In genomic region chr12:124453419-124454351, GRCh38 we compare ENCODE assay signal across 8 cellular contexts.
DNase-seq lines count a peak whose midpoint lies in the region; ATAC-seq and TF ChIP-seq lines count a peak whose summit lies in the region.

No MANE protein-coding gene starts in this region.

- no peak for TF ChIP-seq CTCF in GM12864 (IDR thresholded peaks at IDR 0.05; ENCODE audit: low read depth, low read length, missing control alignments)

- POLR2A ChIA-PET in activated CD4-positive, alpha-beta memory T cell treated with anti-CD3 and anti-CD28 coated beads for 36 hours (lab: Charles Lee) = interaction anchor here (0.6 to 1.9 kb wide), 3 partner anchors 12 to 113 kb away, joined by 3 to 12 read pairs (median 3); no protein-coding TSS in a partner anchor

- H3K4me1 Mint-ChIP-seq in activated CD4-positive, alpha-beta memory T cell treated with anti-CD3 and anti-CD28 coated beads for 36 hours (ENCODE audit: low read depth) = peaks cover 52% of the 10 kb centered on the region
- peaks cover 41 to 72% (median 64%) of the 10 kb centered on the region in 3 donors for H3K4me1 Mint-ChIP-seq in naive B cell

- peak overlapping the region; percentile 25 for H3K4me3 ChIP-seq in GM12864 (ENCODE audit: low read depth, low read length)
- no peak overlapping the region for H3K4me3 ChIP-seq in H7 (ENCODE audit: insufficient read depth, low read depth, low read length)
- no peak overlapping the region for H3K4me3 ChIP-seq in ectodermal cell (ENCODE audit: insufficient read depth, low read depth, low read length)

- no peaks in the 10 kb centered on the region for H3K9me3 Mint-ChIP-seq in activated CD4-positive, alpha-beta memory T cell treated with anti-CD3 and anti-CD28 coated beads for 36 hours
- no peaks in the 10 kb centered on the region for H3K9me3 Mint-ChIP-seq in naive B cell

- intact Hi-C loops in activated CD4-positive, alpha-beta memory T cell treated with anti-CD3 and anti-CD28 coated beads for 36 hours (cut with micrococcal nuclease) = loop anchor here (1.0 to 10.0 kb wide), 5 partner anchors 13 to 461 kb away; partner anchors contain the start of gene UBC

- no peaks in the 10 kb centered on the region for H3K27me3 Mint-ChIP-seq in activated CD4-positive, alpha-beta memory T cell treated with anti-CD3 and anti-CD28 coated beads for 36 hours
- no peaks in the 10 kb centered on the region for H3K27me3 Mint-ChIP-seq in naive B cell

- H3K36me3 Mint-ChIP-seq in activated CD4-positive, alpha-beta memory T cell treated with anti-CD3 and anti-CD28 coated beads for 36 hours = peaks cover 13% of the 10 kb centered on the region
- peaks cover 0 to under 1% of the 10 kb centered on the region in 2 donors for H3K36me3 Mint-ChIP-seq in naive B cell

- H3K27ac Mint-ChIP-seq in activated CD4-positive, alpha-beta memory T cell treated with anti-CD3 and anti-CD28 coated beads for 36 hours = peak overlapping the region; percentile 54
- peak overlapping the region; percentile 82 to 96 (median 92) for H3K27ac Mint-ChIP-seq in naive B cell

- H3K4me3 Mint-ChIP-seq in activated CD4-positive, alpha-beta memory T cell treated with anti-CD3 and anti-CD28 coated beads for 36 hours = peak overlapping the region; percentile 12
- H3K4me3 Mint-ChIP-seq in naive B cell = peak overlapping the region; percentile 74 to 86 (median 76)

- H3K27me3 ChIP-seq in H7 (ENCODE audit: control insufficient read depth, insufficient read depth, low read length) (no peaks in the 10 kb centered on the region), ectodermal cell (ENCODE audit: control insufficient read depth, insufficient read depth, low read length, poor library complexity, severe bottlenecking) (no peaks in the 10 kb centered on the region)

- ATAC-seq in naive B cell (ENCODE audit: low read depth in 2 of 2) = peak; percentile 74 to 80
- peak; percentile 93 for ATAC-seq in stimulated activated naive CD8-positive, alpha-beta T cell treated with anti-CD3 and anti-CD28 coated beads, Interleukin-15, Interleukin-2, amounts not matched to agents 100 U/mL and 50 U/mL, for 24 hours

- peak overlapping the region; percentile 44 for H3K27ac ChIP-seq in ectodermal cell (ENCODE audit: insufficient read depth, low read depth, low read length, poor library complexity, severe bottlenecking)

- no peaks in the 10 kb centered on the region for H3K9me3 ChIP-seq in ectodermal cell (ENCODE audit: control insufficient read depth, low read length)

- peaks cover 31% of the 10 kb centered on the region for H3K4me1 ChIP-seq in ectodermal cell (ENCODE audit: control insufficient read depth, insufficient read depth, low read length)

- peak; percentile 68 for DNase-seq in GM12864 (ENCODE audit: low read depth)
- peak; percentile 75 for DNase-seq in H7
- peak; percentile 93 for DNase-seq in M059J (ENCODE audit: low read depth)
- peak; percentile 94 for DNase-seq in activated CD4-positive, alpha-beta memory T cell treated with anti-CD3 and anti-CD28 coated beads for 36 hours
- DNase-seq in naive B cell = peak; percentile 78
- DNase-seq in stimulated activated naive CD8-positive, alpha-beta T cell treated with anti-CD3 and anti-CD28 coated beads, Interleukin-15, Interleukin-2, amounts not matched to agents 100 U/mL and 50 U/mL, for 24 hours = peak; percentile 88
- DNase-seq in NCI-H524 (lab: John Stamatoyannopoulos, UW) = no peak

- H3K36me3 ChIP-seq in H7 (replicated peaks; ENCODE audit: control insufficient read depth, insufficient read depth, low read length) (peaks cover 7% of the 10 kb centered on the region), ectodermal cell (ENCODE audit: control insufficient read depth, insufficient read depth, low read length) (no peaks in the 10 kb centered on the region)

- CTCF ChIA-PET in activated CD4-positive, alpha-beta memory T cell treated with anti-CD3 and anti-CD28 coated beads for 36 hours (lab: Charles Lee) = interaction anchor here (0.7 to 1.6 kb wide), 10 partner anchors 12 to 318 kb away, joined by 3 to 10 read pairs (median 5); no protein-coding TSS in a partner anchor

- 77 to 82% methylated on average over 27 of the region's 27 CpGs for WGBS in ectodermal cell, 2 experiments

Comparison
In these comparisons a context has a peak if more than half of its experiments do, and no peak if none do; other contexts are left out.
1. DNase-seq: peak in GM12864 (single experiment), H7 (single experiment), M059J (single experiment), activated CD4-positive, alpha-beta memory T cell treated with anti-CD3 and anti-CD28 coated beads for 36 hours (single experiment), naive B cell (single experiment) and stimulated activated naive CD8-positive, alpha-beta T cell treated with anti-CD3 and anti-CD28 coated beads, Interleukin-15, Interleukin-2, amounts not matched to agents 100 U/mL and 50 U/mL, for 24 hours (single experiment); none in NCI-H524 (0 of 2).